ENCODE assay signal across 1 cellular context in the genomic region with DNA sequence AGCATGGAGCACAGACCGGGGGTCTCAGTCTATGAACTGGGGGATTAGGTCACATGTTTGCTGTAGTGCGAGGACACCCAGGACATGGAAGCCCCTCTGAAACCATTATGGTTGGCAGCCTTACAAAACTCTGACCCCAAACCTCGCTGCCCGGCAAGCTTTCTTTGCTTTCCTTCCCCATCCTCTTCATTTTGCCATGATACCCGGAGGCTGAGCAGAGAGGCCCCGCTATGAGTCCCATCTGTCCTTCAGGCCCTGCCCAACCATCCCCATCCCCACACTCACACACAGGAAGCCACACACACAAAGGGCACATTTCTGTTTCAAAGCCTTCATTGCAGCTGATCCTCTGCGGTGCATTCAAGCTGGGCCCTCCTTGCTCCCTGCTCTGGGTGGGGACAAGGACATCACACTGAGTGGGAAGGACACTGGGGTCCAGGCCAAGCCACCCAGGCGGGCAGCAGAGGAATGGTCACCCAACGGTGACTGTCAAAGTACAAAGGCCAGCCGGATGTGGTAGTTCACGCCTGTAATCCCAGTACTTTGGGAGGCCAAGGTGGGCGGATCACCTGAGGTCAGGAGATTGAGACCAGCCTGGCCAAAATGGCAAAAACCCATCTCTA.
TF ChIP-seq lines count a peak whose summit lies in the region.

No MANE protein-coding gene starts in this region.

TF ChIP-seq in H1, 55 proteins besides CTCF, POLR2A, EP300 and RAD21 (continued from another document):
- no peak for TF ChIP-seq GTF2F1 (IDR thresholded peaks at IDR 0.05; ENCODE audit: borderline replicate concordance, low read depth, low read length)
TF ChIP-seq in H1: peak in this region for 0.
